19 cellular contexts compared by ENCODE assay signal in genomic region chr16:47568355-47568754, GRCh38.
DNase-seq lines count a peak whose midpoint lies in the region; ATAC-seq lines count a peak whose summit lies in the region.
"Had no signal": no experiment of that assay in that cellular context is flagged by ENCODE, and none has a peak within 500 bp of the region (broad histone marks: within the 10 kb centered on the region; RNA-seq: fewer than 3 reads in every experiment).

No MANE protein-coding gene starts in this region.

- H3K9me3 Mint-ChIP-seq in activated CD4-positive, alpha-beta T cell treated with anti-CD3 and anti-CD28 coated beads, Interleukin-2, amount 10 ng/mL, durations not matched to agents 24 days and 14 days, result peaks cover 29% of the 10 kb centered on the region
- peaks cover 0 to 9% (median 4%) of the 10 kb centered on the region in 5 donors for H3K9me3 Mint-ChIP-seq in CD8-positive, alpha-beta memory T cell
- peaks cover 6% of the 10 kb centered on the region for H3K9me3 Mint-ChIP-seq in activated CD4-positive, alpha-beta memory T cell treated with anti-CD3 and anti-CD28 coated beads, Interleukin-2, amount 10 ng/mL, durations not matched to agents 7 days and 5 days
- H3K9me3 Mint-ChIP-seq in effector memory CD8-positive, alpha-beta T cell, result peaks cover 4 to 7% of the 10 kb centered on the region in 2 donors

- POLR2A ChIA-PET in CD8-positive, alpha-beta memory T cell (lab: Charles Lee), result interaction anchor here (0.5 kb wide), 1 partner anchor 739 kb away, joined by 9 read pairs; no protein-coding TSS in a partner anchor
- POLR2A ChIA-PET in activated CD4-positive, alpha-beta memory T cell treated with anti-CD3 and anti-CD28 coated beads, Interleukin-2, amount 10 ng/mL, durations not matched to agents 7 days and 5 days (lab: Charles Lee), result interaction anchor here (0.8 to 2.1 kb wide), 3 partner anchors 41 to 595 kb away, joined by 3 to 13 read pairs (median 4); partner anchors contain the start of genes DNAJA2, ITFG1 and PHKB

- intact Hi-C loops in activated CD4-positive, alpha-beta T cell treated with anti-CD3 and anti-CD28 coated beads, Interleukin-2, amount 10 ng/mL, durations not matched to agents 24 days and 14 days (cut with micrococcal nuclease), result no loop called here

- ATAC-seq in effector memory CD8-positive, alpha-beta T cell (replicated peaks), result peak; percentile 82
- no peak for ATAC-seq in HG03354 (IDR thresholded peaks at IDR 0.05; ENCODE audit: poor library complexity, severe bottlenecking, unreplicated experiment)
- ATAC-seq: right lobe of liver had no signal

- H3K27me3 Mint-ChIP-seq in activated CD4-positive, alpha-beta T cell treated with anti-CD3 and anti-CD28 coated beads, Interleukin-2, amount 10 ng/mL, durations not matched to agents 24 days and 14 days, result no peaks in the 10 kb centered on the region
- no peaks in the 10 kb centered on the region for H3K27me3 Mint-ChIP-seq in CD8-positive, alpha-beta memory T cell
- H3K27me3 Mint-ChIP-seq in activated CD4-positive, alpha-beta memory T cell treated with anti-CD3 and anti-CD28 coated beads, Interleukin-2, amount 10 ng/mL, durations not matched to agents 7 days and 5 days, result no peaks in the 10 kb centered on the region
- H3K27me3 Mint-ChIP-seq in effector memory CD8-positive, alpha-beta T cell, result no peaks in the 10 kb centered on the region

- H3K4me1 Mint-ChIP-seq in activated CD4-positive, alpha-beta T cell treated with anti-CD3 and anti-CD28 coated beads, Interleukin-2, amount 10 ng/mL, durations not matched to agents 24 days and 14 days, result peaks cover 58% of the 10 kb centered on the region
- H3K4me1 Mint-ChIP-seq in CD8-positive, alpha-beta memory T cell, result peaks cover 76 to 93% (median 86%) of the 10 kb centered on the region in 3 donors
- peaks cover 51% of the 10 kb centered on the region for H3K4me1 Mint-ChIP-seq in activated CD4-positive, alpha-beta memory T cell treated with anti-CD3 and anti-CD28 coated beads, Interleukin-2, amount 10 ng/mL, durations not matched to agents 7 days and 5 days
- H3K4me1 Mint-ChIP-seq in effector memory CD8-positive, alpha-beta T cell (ENCODE audit: low read depth in 2 of 2), result peaks cover 64 to 75% of the 10 kb centered on the region in 2 donors

- H3K4me1 ChIP-seq in CD8-positive, alpha-beta memory T cell (ENCODE audit: insufficient read depth, low read length), result peaks cover 51% of the 10 kb centered on the region
- H3K4me1 ChIP-seq: right lobe of liver had no signal

- peaks cover 24% of the 10 kb centered on the region for H3K36me3 Mint-ChIP-seq in activated CD4-positive, alpha-beta T cell treated with anti-CD3 and anti-CD28 coated beads, Interleukin-2, amount 10 ng/mL, durations not matched to agents 24 days and 14 days (ENCODE audit: low read depth)
- H3K36me3 Mint-ChIP-seq in CD8-positive, alpha-beta memory T cell, result peaks cover 19 to 43% (median 26%) of the 10 kb centered on the region in 3 donors
- H3K36me3 Mint-ChIP-seq in activated CD4-positive, alpha-beta memory T cell treated with anti-CD3 and anti-CD28 coated beads, Interleukin-2, amount 10 ng/mL, durations not matched to agents 7 days and 5 days (ENCODE audit: low read depth), result peaks cover 41% of the 10 kb centered on the region
- peaks cover 5% of the 10 kb centered on the region for H3K36me3 Mint-ChIP-seq in effector memory CD8-positive, alpha-beta T cell (ENCODE audit: insufficient read depth)

- H3K4me3 Mint-ChIP-seq in activated CD4-positive, alpha-beta T cell treated with anti-CD3 and anti-CD28 coated beads, Interleukin-2, amount 10 ng/mL, durations not matched to agents 24 days and 14 days, result peak overlapping the region; percentile 71
- H3K4me3 Mint-ChIP-seq in CD8-positive, alpha-beta memory T cell, result peak overlapping the region; percentile 42 to 81 (median 77)
- peak overlapping the region; percentile 52 for H3K4me3 Mint-ChIP-seq in activated CD4-positive, alpha-beta memory T cell treated with anti-CD3 and anti-CD28 coated beads, Interleukin-2, amount 10 ng/mL, durations not matched to agents 7 days and 5 days
- H3K4me3 Mint-ChIP-seq in effector memory CD8-positive, alpha-beta T cell, result peak overlapping the region; percentile 45 to 59

- CTCF ChIA-PET in CD8-positive, alpha-beta memory T cell (lab: Charles Lee), result no interaction called here
- CTCF ChIA-PET in activated CD4-positive, alpha-beta memory T cell treated with anti-CD3 and anti-CD28 coated beads, Interleukin-2, amount 10 ng/mL, durations not matched to agents 7 days and 5 days (lab: Charles Lee), result interaction anchor here (0.8 kb wide), 1 partner anchor 531 kb away, joined by 3 read pairs; no protein-coding TSS in a partner anchor

- H3K9me3 ChIP-seq in CD8-positive, alpha-beta memory T cell (ENCODE audit: low read length), result no peaks in the 10 kb centered on the region
- H3K9me3 ChIP-seq: right lobe of liver, upper lobe of left lung had no signal

- H3K4me3 ChIP-seq in CD8-positive, alpha-beta memory T cell (ENCODE audit: low read length), result no peak overlapping the region
- H3K4me3 ChIP-seq: lung, right lobe of liver, upper lobe of left lung had no signal

- H3K27ac Mint-ChIP-seq in activated CD4-positive, alpha-beta T cell treated with anti-CD3 and anti-CD28 coated beads, Interleukin-2, amount 10 ng/mL, durations not matched to agents 24 days and 14 days, result peak overlapping the region; percentile 84
- peak overlapping the region; percentile 6 to 95 (median 86) for H3K27ac Mint-ChIP-seq in CD8-positive, alpha-beta memory T cell
- peak overlapping the region; percentile 86 for H3K27ac Mint-ChIP-seq in activated CD4-positive, alpha-beta memory T cell treated with anti-CD3 and anti-CD28 coated beads, Interleukin-2, amount 10 ng/mL, durations not matched to agents 7 days and 5 days
- H3K27ac Mint-ChIP-seq in effector memory CD8-positive, alpha-beta T cell, result peak overlapping the region; percentile 49 to 76

- peak; percentile 68 for DNase-seq in activated CD4-positive, alpha-beta T cell treated with anti-CD3 and anti-CD28 coated beads, Interleukin-2, amount 10 ng/mL, durations not matched to agents 24 days and 14 days
- DNase-seq in activated CD4-positive, alpha-beta T cell treated with anti-CD3 and anti-CD28 coated beads, Interleukin-2, amount 50 U/mL, for 4 hours, result no peak
- peak in 1 of 5 donors; percentile 50 for DNase-seq in CD8-positive, alpha-beta memory T cell
- no peak for DNase-seq in activated CD4-positive, alpha-beta memory T cell treated with anti-CD3 and anti-CD28 coated beads, Interleukin-2, amount 10 ng/mL, durations not matched to agents 7 days and 5 days
- no peak for DNase-seq in effector memory CD8-positive, alpha-beta T cell
- no peak for DNase-seq in caudate nucleus (lab: John Stamatoyannopoulos, UW)
- no peak for DNase-seq in hippocampal formation (lab: John Stamatoyannopoulos, UW)
- DNase-seq: 8988T; activated CD4-positive, CD25-positive, alpha-beta regulatory T cell treated with anti-CD3 and anti-CD28 coated beads, Interleukin-2, amount 50 U/mL, for 72 hours; GF-D8; KG1; NCI-H1436 treated with DMSO at 0.1 percent for 48 hours; NCI-H510A; NK-92 treated with Interleukin-12 subunit alpha and Interleukin-12 subunit beta, amount 100 ng/mL, for 24 hours; right lobe of liver; SHP77; upper lobe of left lung had no signal

- H3K36me3 ChIP-seq in CD8-positive, alpha-beta memory T cell (ENCODE audit: insufficient read depth, low read length), result no peaks in the 10 kb centered on the region
- H3K36me3 ChIP-seq: right lobe of liver, upper lobe of left lung had no signal

- no peaks in the 10 kb centered on the region for H3K27me3 ChIP-seq in CD8-positive, alpha-beta memory T cell (ENCODE audit: insufficient read depth, low read length, poor library complexity, severe bottlenecking)
- H3K27me3 ChIP-seq: right lobe of liver, upper lobe of left lung had no signal

- no peak overlapping the region for H3K27ac ChIP-seq in CD8-positive, alpha-beta memory T cell (ENCODE audit: low read depth, low read length)
- H3K27ac ChIP-seq in caudate nucleus (ENCODE audit: low read depth, low read length), result no peak overlapping the region
- H3K27ac ChIP-seq: right lobe of liver, upper lobe of left lung had no signal
